Comparison of ENCODE assay signal across 10 cellular contexts in genomic region chr9:109108318-109108717, GRCh38. TPM values are rescaled to one million over a fixed set of nuclear protein-coding genes. Genes with fewer than 3 reads are reported as not detected.
DNase-seq lines count a peak whose midpoint lies in the region; ATAC-seq and TF ChIP-seq lines count a peak whose summit lies in the region.
"Had no signal": no experiment of that assay in that cellular context is flagged by ENCODE, and none has a peak within 500 bp of the region (broad histone marks: within the 10 kb centered on the region; RNA-seq: fewer than 3 reads in every experiment).

No MANE protein-coding gene starts in this region.

- H3K36me3 Mint-ChIP-seq in activated T-helper 2 cell treated with anti-CD3 and anti-CD28 coated beads, Interferon-gamma antibody, Interleukin-2, Interleukin-4, amounts not matched to agents 10 μg/mL and 5 μg/mL and 100 μg/mL, durations not matched to agents 14 hours and 24 hours and 36 hours (ENCODE audit: low read depth), result peaks cover 30% of the 10 kb centered on the region
- peaks cover 17% of the 10 kb centered on the region for H3K36me3 Mint-ChIP-seq in activated T-helper 1 cell treated with anti-CD3 and anti-CD28 coated beads, Interleukin-12 subunit alpha, Interleukin-12 subunit beta, Interleukin-2, Interleukin-4 antibody, amounts not matched to agents 30 ng/mL and 10 ng/mL and 1 ng/mL, durations not matched to agents 14 hours and 24 hours and 36 hours (ENCODE audit: low read depth)

- DNase-seq in CD1c-positive myeloid dendritic cell (ENCODE audit: extremely low spot score) (peak; percentile 55), Karpas-422 (peak; percentile 55), lower lobe of right lung (no peak), NCI-H187 (lab: John Stamatoyannopoulos, UW) (no peak), COLO668 (lab: John Stamatoyannopoulos, UW; ENCODE audit: unreplicated experiment) (no peak)
- no peak for DNase-seq in activated T-helper 2 cell treated with anti-CD3 and anti-CD28 coated beads, Interferon-gamma antibody, Interleukin-2, Interleukin-4, amounts not matched to agents 10 μg/mL and 5 μg/mL and 100 μg/mL, durations not matched to agents 14 hours and 24 hours and 36 hours (ENCODE audit: low spot score)
- no peak for DNase-seq in activated T-helper 1 cell treated with anti-CD3 and anti-CD28 coated beads, Interleukin-12 subunit alpha, Interleukin-12 subunit beta, Interleukin-2, Interleukin-4 antibody, amounts not matched to agents 30 ng/mL and 10 ng/mL and 1 ng/mL, durations not matched to agents 14 hours and 24 hours and 36 hours (ENCODE audit: low spot score)
- DNase-seq: MG63 had no signal

- H3K36me3 ChIP-seq in Karpas-422 (ENCODE audit: insufficient read depth, low read length), result peaks cover 33% of the 10 kb centered on the region
- peaks cover 23% of the 10 kb centered on the region for H3K36me3 ChIP-seq in lower lobe of right lung

- peak overlapping the region; percentile 10 for H3K27ac Mint-ChIP-seq in activated T-helper 2 cell treated with anti-CD3 and anti-CD28 coated beads, Interferon-gamma antibody, Interleukin-2, Interleukin-4, amounts not matched to agents 10 μg/mL and 5 μg/mL and 100 μg/mL, durations not matched to agents 14 hours and 24 hours and 36 hours
- no peak overlapping the region for H3K27ac Mint-ChIP-seq in activated T-helper 1 cell treated with anti-CD3 and anti-CD28 coated beads, Interleukin-12 subunit alpha, Interleukin-12 subunit beta, Interleukin-2, Interleukin-4 antibody, amounts not matched to agents 30 ng/mL and 10 ng/mL and 1 ng/mL, durations not matched to agents 14 hours and 24 hours and 36 hours

- no peaks in the 10 kb centered on the region for H4K20me1 ChIP-seq in Karpas-422 (ENCODE audit: insufficient read depth, low read depth, low read length)

- intact Hi-C loops in activated T-helper 2 cell treated with anti-CD3 and anti-CD28 coated beads, Interferon-gamma antibody, Interleukin-2, Interleukin-4, amounts not matched to agents 10 μg/mL and 5 μg/mL and 100 μg/mL, durations not matched to agents 14 hours and 24 hours and 36 hours (cut with micrococcal nuclease), result loop anchor here (10.0 kb wide), 1 partner anchor 1046 kb away; no protein-coding TSS in a partner anchor
- intact Hi-C loops in lower lobe of right lung (cut with DNase I), result no loop called here
- intact Hi-C loops in activated T-helper 1 cell treated with anti-CD3 and anti-CD28 coated beads, Interleukin-12 subunit alpha, Interleukin-12 subunit beta, Interleukin-2, Interleukin-4 antibody, amounts not matched to agents 30 ng/mL and 10 ng/mL and 1 ng/mL, durations not matched to agents 14 hours and 24 hours and 36 hours (cut with micrococcal nuclease), result loop anchor here (2.0 to 10.0 kb wide), 3 partner anchors 306 to 1036 kb away; no protein-coding TSS in a partner anchor

- peaks cover 54% of the 10 kb centered on the region for H3K4me1 Mint-ChIP-seq in activated T-helper 2 cell treated with anti-CD3 and anti-CD28 coated beads, Interferon-gamma antibody, Interleukin-2, Interleukin-4, amounts not matched to agents 10 μg/mL and 5 μg/mL and 100 μg/mL, durations not matched to agents 14 hours and 24 hours and 36 hours (ENCODE audit: low read depth)
- peaks cover 62% of the 10 kb centered on the region for H3K4me1 Mint-ChIP-seq in activated T-helper 1 cell treated with anti-CD3 and anti-CD28 coated beads, Interleukin-12 subunit alpha, Interleukin-12 subunit beta, Interleukin-2, Interleukin-4 antibody, amounts not matched to agents 30 ng/mL and 10 ng/mL and 1 ng/mL, durations not matched to agents 14 hours and 24 hours and 36 hours (ENCODE audit: low read depth)

- TF ChIP-seq CTCF in lower lobe of right lung (IDR thresholded peaks at IDR 0.05), result no peak

- no peaks in the 10 kb centered on the region for H3K27me3 ChIP-seq in Karpas-422 (ENCODE audit: low read length)
- no peaks in the 10 kb centered on the region for H3K27me3 ChIP-seq in lower lobe of right lung (ENCODE audit: low read depth)
- H3K27me3 ChIP-seq: MG63 had no signal

- no peaks in the 10 kb centered on the region for H3K9me2 ChIP-seq in Karpas-422 (replicated peaks; ENCODE audit: insufficient read depth, low read length)

- H3K27me3 Mint-ChIP-seq in activated T-helper 2 cell treated with anti-CD3 and anti-CD28 coated beads, Interferon-gamma antibody, Interleukin-2, Interleukin-4, amounts not matched to agents 10 μg/mL and 5 μg/mL and 100 μg/mL, durations not matched to agents 14 hours and 24 hours and 36 hours (ENCODE audit: low read depth), result no peaks in the 10 kb centered on the region
- no peaks in the 10 kb centered on the region for H3K27me3 Mint-ChIP-seq in activated T-helper 1 cell treated with anti-CD3 and anti-CD28 coated beads, Interleukin-12 subunit alpha, Interleukin-12 subunit beta, Interleukin-2, Interleukin-4 antibody, amounts not matched to agents 30 ng/mL and 10 ng/mL and 1 ng/mL, durations not matched to agents 14 hours and 24 hours and 36 hours (ENCODE audit: insufficient read depth)

- H3K9me3 ChIP-seq in Karpas-422 (ENCODE audit: low read length), result no peaks in the 10 kb centered on the region
- no peaks in the 10 kb centered on the region for H3K9me3 ChIP-seq in lower lobe of right lung
- H3K9me3 ChIP-seq: MG63 had no signal

- H3K4me3 ChIP-seq in Karpas-422 (ENCODE audit: low read length) (no peak overlapping the region), lower lobe of right lung (no peak overlapping the region)
- H3K4me3 ChIP-seq: MG63 had no signal

- H3K4me2 ChIP-seq in Karpas-422 (ENCODE audit: low read depth, low read length, poor library complexity, severe bottlenecking), result peak overlapping the region; percentile 38

- H3K79me2 ChIP-seq in Karpas-422 (ENCODE audit: low read length), result peaks cover 99% of the 10 kb centered on the region

- peak in 1 of 2 donors; percentile 65 for ATAC-seq in lower lobe of right lung
- ATAC-seq in GM18909 (IDR thresholded peaks at IDR 0.05; ENCODE audit: poor library complexity, unreplicated experiment), result no peak

- no peak overlapping the region for H3K9ac ChIP-seq in Karpas-422 (ENCODE audit: low read length)

- H3K27ac ChIP-seq in Karpas-422 (ENCODE audit: low read length), result peak overlapping the region; percentile 20; the same call in 1 of the 2 replicates
- H3K27ac ChIP-seq in lower lobe of right lung, result peak overlapping the region; percentile 71

- no peak overlapping the region for H3K4me3 Mint-ChIP-seq in activated T-helper 2 cell treated with anti-CD3 and anti-CD28 coated beads, Interferon-gamma antibody, Interleukin-2, Interleukin-4, amounts not matched to agents 10 μg/mL and 5 μg/mL and 100 μg/mL, durations not matched to agents 14 hours and 24 hours and 36 hours (ENCODE audit: low read depth)
- no peak overlapping the region for H3K4me3 Mint-ChIP-seq in activated T-helper 1 cell treated with anti-CD3 and anti-CD28 coated beads, Interleukin-12 subunit alpha, Interleukin-12 subunit beta, Interleukin-2, Interleukin-4 antibody, amounts not matched to agents 30 ng/mL and 10 ng/mL and 1 ng/mL, durations not matched to agents 14 hours and 24 hours and 36 hours

- H2AFZ ChIP-seq in Karpas-422 (ENCODE audit: low read length), result no peak overlapping the region

- H3K4me1 ChIP-seq in Karpas-422 (ENCODE audit: low read length), result peaks cover 57% of the 10 kb centered on the region
- peaks cover 64% of the 10 kb centered on the region for H3K4me1 ChIP-seq in lower lobe of right lung

- H3K9me3 Mint-ChIP-seq in activated T-helper 2 cell treated with anti-CD3 and anti-CD28 coated beads, Interferon-gamma antibody, Interleukin-2, Interleukin-4, amounts not matched to agents 10 μg/mL and 5 μg/mL and 100 μg/mL, durations not matched to agents 14 hours and 24 hours and 36 hours, result peaks cover 16% of the 10 kb centered on the region
- peaks cover 9% of the 10 kb centered on the region for H3K9me3 Mint-ChIP-seq in activated T-helper 1 cell treated with anti-CD3 and anti-CD28 coated beads, Interleukin-12 subunit alpha, Interleukin-12 subunit beta, Interleukin-2, Interleukin-4 antibody, amounts not matched to agents 30 ng/mL and 10 ng/mL and 1 ng/mL, durations not matched to agents 14 hours and 24 hours and 36 hours

RNA-seq across cellular contexts. Expression of gene TMEM245, which starts 11.4 kb away (rescaled TPM):
- 24.2 and 37.9 TPM in 2 replicates for total RNA-seq in Karpas-422 (2014; rRNA removed; shearing (Covaris generic); ENCODE audit: low replicate concordance)
- total RNA-seq in activated T-helper 2 cell treated with anti-CD3 and anti-CD28 coated beads, Interferon-gamma antibody, Interleukin-2, Interleukin-4, amounts not matched to agents 10 μg/mL and 5 μg/mL and 100 μg/mL, durations not matched to agents 14 hours and 24 hours and 36 hours, result 24.0 and 25.8 TPM in 2 replicates
- 85.7 TPM for total RNA-seq in lower lobe of right lung
- total RNA-seq in activated T-helper 1 cell treated with anti-CD3 and anti-CD28 coated beads, Interleukin-12 subunit alpha, Interleukin-12 subunit beta, Interleukin-2, Interleukin-4 antibody, amounts not matched to agents 30 ng/mL and 10 ng/mL and 1 ng/mL, durations not matched to agents 14 hours and 24 hours and 36 hours, result 26.9 and 29.4 TPM in 2 replicates

RNA-seq across cellular contexts. Expression of gene FRRS1L, which starts 58.7 kb away (rescaled TPM):
- not detected in 2 replicates for total RNA-seq in Karpas-422 (2014; rRNA removed; shearing (Covaris generic); ENCODE audit: low replicate concordance)
- not detected in 2 replicates for total RNA-seq in activated T-helper 2 cell treated with anti-CD3 and anti-CD28 coated beads, Interferon-gamma antibody, Interleukin-2, Interleukin-4, amounts not matched to agents 10 μg/mL and 5 μg/mL and 100 μg/mL, durations not matched to agents 14 hours and 24 hours and 36 hours
- 0.06 TPM for total RNA-seq in lower lobe of right lung
- total RNA-seq in activated T-helper 1 cell treated with anti-CD3 and anti-CD28 coated beads, Interleukin-12 subunit alpha, Interleukin-12 subunit beta, Interleukin-2, Interleukin-4 antibody, amounts not matched to agents 30 ng/mL and 10 ng/mL and 1 ng/mL, durations not matched to agents 14 hours and 24 hours and 36 hours, result not detected in 2 replicates
- total RNA-seq: myocyte had no signal

Comparison
In these comparisons a context has a peak if more than half of its experiments do, and no peak if none do; other contexts are left out.
1. DNase-seq: peak in CD1c-positive myeloid dendritic cell (single experiment) and Karpas-422 (single experiment); none in activated T-helper 2 cell treated with anti-CD3 and anti-CD28 coated beads, Interferon-gamma antibody, Interleukin-2, Interleukin-4, amounts not matched to agents 10 μg/mL and 5 μg/mL and 100 μg/mL, durations not matched to agents 14 hours and 24 hours and 36 hours (single experiment), lower lobe of right lung (single experiment), activated T-helper 1 cell treated with anti-CD3 and anti-CD28 coated beads, Interleukin-12 subunit alpha, Interleukin-12 subunit beta, Interleukin-2, Interleukin-4 antibody, amounts not matched to agents 30 ng/mL and 10 ng/mL and 1 ng/mL, durations not matched to agents 14 hours and 24 hours and 36 hours (single experiment), NCI-H187 (0 of 2) and COLO668 (single experiment).